ENCODE assay signal across 16 cellular contexts in genomic region chr21:44819283-44820243, GRCh38. TPM values are rescaled to one million over a fixed set of nuclear protein-coding genes. Genes with fewer than 3 reads are reported as not detected.
DNase-seq lines count a peak whose midpoint lies in the region; ATAC-seq and TF ChIP-seq lines count a peak whose summit lies in the region.
"Had no signal": no experiment of that assay in that cellular context is flagged by ENCODE, and none has a peak within 500 bp of the region (broad histone marks: within the 10 kb centered on the region; RNA-seq: fewer than 3 reads in every experiment).

No MANE protein-coding gene starts in this region.

- H3K9me3 ChIP-seq in T-helper 17 cell (ENCODE audit: control insufficient read depth, low read length, poor library complexity, severe bottlenecking) (peaks cover 3% of the 10 kb centered on the region), psoas muscle (peaks cover 9% of the 10 kb centered on the region)
- H3K9me3 ChIP-seq: colonic mucosa, ovary had no signal

- WGBS in psoas muscle, 3 donors: 91 to 94% (median 92%) methylated on average over 33 of the region's 33 CpGs

- peaks cover 13% of the 10 kb centered on the region for H3K4me1 ChIP-seq in psoas muscle
- H3K4me1 ChIP-seq: colonic mucosa had no signal

- DNase-seq in activated T-cell treated with anti-CD3 and anti-CD28 coated beads, Interleukin-2, amount 50 U/mL, for 4 hours: no peak
- DNase-seq in activated T-cell treated with anti-CD3 and anti-CD28 coated beads, Interleukin-2, amount 50 U/mL, for 48 hours: no peak
- DNase-seq in T-helper 17 cell: no peak
- DNase-seq in glutamatergic neuron: no peak
- DNase-seq in psoas muscle: no peak
- no peak for DNase-seq in head of caudate nucleus
- DNase-seq in sciatic nerve (ENCODE audit: low spot score): no peak
- DNase-seq: ACHN; activated naive CD4-positive, alpha-beta T cell treated with anti-CD3 and anti-CD28 coated beads, Interleukin-2, amount 50 U/mL, for 16 hours; colonic mucosa; MV-4-11; NCI-H2171 treated with DMSO at 0.1 percent for 48 hours; SK-N-SH had no signal

- H3K4me1 Mint-ChIP-seq in activated T-cell treated with anti-CD3 and anti-CD28 coated beads, Interleukin-2, amount 50 U/mL, for 4 hours (ENCODE audit: low read depth): peaks cover 12% of the 10 kb centered on the region
- peaks cover 8% of the 10 kb centered on the region for H3K4me1 Mint-ChIP-seq in T-helper 17 cell
- peaks cover 7% of the 10 kb centered on the region for H3K4me1 Mint-ChIP-seq in glutamatergic neuron (ENCODE audit: low read depth, unreplicated experiment)

- intact Hi-C loops in psoas muscle (cut with DNase I) (loop anchor here (5.0 kb wide), 2 partner anchors 53 to 482 kb away; partner anchors contain the start of genes CFAP410 (in 1 of the 2) and PTTG1IP (in 1 of the 2)), head of caudate nucleus (cut with DNase I) (loop anchor here (5.0 kb wide), 1 partner anchor 53 kb away; the partner anchor contains the start of gene PTTG1IP), sciatic nerve (cut with DNase I) (no loop called here)

- H3K27ac ChIP-seq in psoas muscle: peak overlapping the region; percentile 92

- peak overlapping the region; percentile 71 for H3K4me3 Mint-ChIP-seq in activated T-cell treated with anti-CD3 and anti-CD28 coated beads, Interleukin-2, amount 50 U/mL, for 4 hours
- H3K4me3 Mint-ChIP-seq in T-helper 17 cell: peak overlapping the region; percentile 26
- peak overlapping the region; percentile 25 for H3K4me3 Mint-ChIP-seq in glutamatergic neuron (ENCODE audit: unreplicated experiment)

- no peak for TF ChIP-seq CTCF in glutamatergic neuron (IDR thresholded peaks at IDR 0.05; ENCODE audit: partially characterized antibody, unreplicated experiment)
- TF ChIP-seq CTCF in psoas muscle (IDR thresholded peaks at IDR 0.05): no peak

- H3K4me3 ChIP-seq in psoas muscle: no peak overlapping the region

- H3K27me3 ChIP-seq in psoas muscle (ENCODE audit: insufficient read depth in 3 of 3, low read length in 2 of 3): no peaks in the 10 kb centered on the region
- H3K27me3 ChIP-seq: colonic mucosa, ovary had no signal

- H3K27ac Mint-ChIP-seq in T-helper 17 cell: no peak overlapping the region
- no peak overlapping the region for H3K27ac Mint-ChIP-seq in glutamatergic neuron (ENCODE audit: unreplicated experiment)

- no peak for ATAC-seq in activated T-cell treated with anti-CD3 and anti-CD28 coated beads, Interleukin-2, amount 50 U/mL, for 4 hours
- no peak for ATAC-seq in T-helper 17 cell
- ATAC-seq in psoas muscle: no peak
- ATAC-seq in HG02588 (IDR thresholded peaks at IDR 0.05; ENCODE audit: unreplicated experiment): no peak
- no peak for ATAC-seq in sciatic nerve
- ATAC-seq: activated CD4-positive, CD25-positive, alpha-beta regulatory T cell treated with anti-CD3 and anti-CD28 coated beads, Interleukin-2, amount 50 U/mL, for 24 hours had no signal

- no peaks in the 10 kb centered on the region for H3K36me3 ChIP-seq in psoas muscle (ENCODE audit: insufficient read depth in 1 of 2, low read depth in 1 of 2)
- H3K36me3 ChIP-seq: colonic mucosa, ovary had no signal

- H3K36me3 Mint-ChIP-seq in activated T-cell treated with anti-CD3 and anti-CD28 coated beads, Interleukin-2, amount 50 U/mL, for 4 hours (ENCODE audit: insufficient read depth): no peaks in the 10 kb centered on the region
- no peaks in the 10 kb centered on the region for H3K36me3 Mint-ChIP-seq in T-helper 17 cell (ENCODE audit: low read depth)
- H3K36me3 Mint-ChIP-seq in glutamatergic neuron (ENCODE audit: unreplicated experiment): peaks cover 31% of the 10 kb centered on the region

- no peaks in the 10 kb centered on the region for H3K27me3 Mint-ChIP-seq in activated T-cell treated with anti-CD3 and anti-CD28 coated beads, Interleukin-2, amount 50 U/mL, for 4 hours (ENCODE audit: low read depth)
- H3K27me3 Mint-ChIP-seq in T-helper 17 cell (no peaks in the 10 kb centered on the region), glutamatergic neuron (ENCODE audit: unreplicated experiment) (peaks cover 9% of the 10 kb centered on the region)

- H3K9me3 Mint-ChIP-seq in activated T-cell treated with anti-CD3 and anti-CD28 coated beads, Interleukin-2, amount 50 U/mL, for 4 hours: peaks cover 28% of the 10 kb centered on the region
- H3K9me3 Mint-ChIP-seq in glutamatergic neuron (ENCODE audit: unreplicated experiment): peaks cover 24% of the 10 kb centered on the region

RNA-seq across cellular contexts. Expression of gene SUMO3, which starts 1.7 kb away (rescaled TPM):
- total RNA-seq in activated T-cell treated with anti-CD3 and anti-CD28 coated beads, Interleukin-2, amount 50 U/mL, for 4 hours: 100 to 1,000 TPM in 1 of 3 donors, 10 to 100 TPM in 2; 87.0 to 107 (median 93.4) TPM
- total RNA-seq in T-helper 17 cell (10 to 100 TPM; 62.1 to 73.4 TPM), glutamatergic neuron (ENCODE audit: unreplicated experiment) (63.5 TPM), psoas muscle (10 to 100 TPM; 50.2 to 78.7 (median 65.6) TPM), sciatic nerve (65.5 TPM)
- 10 to 100 TPM; 38.6 to 86.6 (median 58.7) TPM for polyA plus RNA-seq in psoas muscle

RNA-seq across cellular contexts. Expression of gene UBE2G2, which starts 17.9 kb away (rescaled TPM):
- total RNA-seq in activated T-cell treated with anti-CD3 and anti-CD28 coated beads, Interleukin-2, amount 50 U/mL, for 4 hours: 100 to 1,000 TPM; 138 to 144 (median 140) TPM
- total RNA-seq in T-helper 17 cell (100 to 1,000 TPM; 124 TPM), glutamatergic neuron (ENCODE audit: unreplicated experiment) (77.7 TPM), psoas muscle (10 to 100 TPM; 64.9 to 93.8 (median 81.7) TPM), sciatic nerve (78.0 TPM)
- 10 to 100 TPM; 39.0 to 72.8 (median 55.3) TPM for polyA plus RNA-seq in psoas muscle

RNA-seq across cellular contexts. Expression of gene PTTG1IP, which starts 53.9 kb away (rescaled TPM):
- total RNA-seq in activated T-cell treated with anti-CD3 and anti-CD28 coated beads, Interleukin-2, amount 50 U/mL, for 4 hours: 10 to 100 TPM; 33.8 to 37.6 (median 34.6) TPM
- total RNA-seq in T-helper 17 cell (100 to 1,000 TPM in 1 of 2 donors, 10 to 100 TPM in 1; 98.4 to 123 TPM), glutamatergic neuron (ENCODE audit: unreplicated experiment) (249 TPM), psoas muscle (10 to 100 TPM; 49.6 to 72.1 (median 66.5) TPM), sciatic nerve (192 TPM)
- 100 to 1,000 TPM in 1 of 3 donors, 10 to 100 TPM in 2; 57.1 to 108 (median 69.3) TPM for polyA plus RNA-seq in psoas muscle
